12 cellular contexts compared by ENCODE assay signal in genomic region chr11:46293616-46294015, GRCh38. TPM values are rescaled to one million over a fixed set of nuclear protein-coding genes. Genes with fewer than 3 reads are reported as not detected.
DNase-seq lines count a peak whose midpoint lies in the region; ATAC-seq and TF ChIP-seq lines count a peak whose summit lies in the region.
"Had no signal": no experiment of that assay in that cellular context is flagged by ENCODE, and none has a peak within 500 bp of the region (broad histone marks: within the 10 kb centered on the region; RNA-seq: fewer than 3 reads in every experiment).

No MANE protein-coding gene starts in this region.

- WGBS in endodermal cell (ENCODE audit: insufficient coverage in 1 of 2, insufficient read length in 1 of 2), 2 experiments: 91 to 92% methylated on average over 6 to 8 of the region's 8 CpGs

- H3K27me3 Mint-ChIP-seq in endodermal cell (ENCODE audit: insufficient read depth): no peaks in the 10 kb centered on the region

- H3K27ac ChIP-seq in PC-3 (ENCODE audit: low read length) (no peak overlapping the region), endodermal cell (ENCODE audit: low read depth, low read length) (no peak overlapping the region)
- H3K27ac ChIP-seq: VCaP had no signal

- intact Hi-C loops in PC-3 (cut with micrococcal nuclease): no loop called here

- no peaks in the 10 kb centered on the region for H3K9me3 ChIP-seq in PC-3 (ENCODE audit: low read length)
- no peaks in the 10 kb centered on the region for H3K9me3 ChIP-seq in endodermal cell (ENCODE audit: control insufficient read depth, low read length)

- H3K79me2 ChIP-seq in PC-3 (ENCODE audit: low read length): no peaks in the 10 kb centered on the region

- H3K4me1 ChIP-seq in PC-3 (ENCODE audit: insufficient read depth, low read length) (peaks cover 43% of the 10 kb centered on the region), endodermal cell (ENCODE audit: control insufficient read depth, insufficient read depth, low read length) (peaks cover 35% of the 10 kb centered on the region)

- H3K4me3 ChIP-seq in PC-3 (ENCODE audit: low read length) (no peak overlapping the region), endodermal cell (ENCODE audit: low read length) (no peak overlapping the region), skeletal muscle cell (ENCODE audit: low read depth, low read length) (no peak overlapping the region)

- H3K4me3 Mint-ChIP-seq in endodermal cell: no peak overlapping the region

- CTCF ChIA-PET in PC-3 (lab: Charles Lee): no interaction called here

- no peak overlapping the region for H3K9ac ChIP-seq in PC-3 (ENCODE audit: low read length)
- H3K9ac ChIP-seq in endodermal cell (ENCODE audit: extremely low read depth, low read length, poor library complexity, severe bottlenecking): no peak overlapping the region

- no peak overlapping the region for H3K4me2 ChIP-seq in PC-3 (ENCODE audit: low read length)

- POLR2A ChIA-PET in PC-3 (lab: Charles Lee; ENCODE audit: unreplicated experiment): no interaction called here

- DNase-seq in EL (peak; percentile 94), PC-3 (peak; percentile 47), endodermal cell (no peak), skeletal muscle cell (ENCODE audit: low read depth) (peak; percentile 90), 8988T (no peak), G401 (ENCODE audit: low spot score) (no peak), DMS153 (lab: John Stamatoyannopoulos, UW) (no peak)
- DNase-seq: activated gamma-delta T cell, NCI-H1930, nucleus accumbens had no signal

- no peak overlapping the region for H2AFZ ChIP-seq in PC-3 (ENCODE audit: low read length)

- peaks cover 1% of the 10 kb centered on the region for H3F3A ChIP-seq in PC-3 (ENCODE audit: low read length, unreplicated experiment)

- no peaks in the 10 kb centered on the region for H4K20me1 ChIP-seq in PC-3 (ENCODE audit: low read length)

- H3K36me3 Mint-ChIP-seq in endodermal cell (ENCODE audit: low read depth): no peaks in the 10 kb centered on the region

- H3K9me3 Mint-ChIP-seq in endodermal cell: no peaks in the 10 kb centered on the region

- ATAC-seq in PC-3 (peak; percentile 21), esophagus mucosa (no peak)

- no peaks in the 10 kb centered on the region for H3K27me3 ChIP-seq in PC-3 (ENCODE audit: low read length)
- no peaks in the 10 kb centered on the region for H3K27me3 ChIP-seq in endodermal cell (ENCODE audit: control insufficient read depth, insufficient read depth, low read length, poor library complexity, severe bottlenecking)

- H3K27ac Mint-ChIP-seq in endodermal cell: peak overlapping the region; percentile 46

- in situ Hi-C loops in G401 (cut with HindIII; ENCODE audit: low sequenced_read_pairs): no loop called here

- H3K36me3 ChIP-seq in PC-3 (ENCODE audit: low read depth, low read length) (no peaks in the 10 kb centered on the region), endodermal cell (ENCODE audit: control insufficient read depth, insufficient read depth, low read length) (no peaks in the 10 kb centered on the region)

- no peaks in the 10 kb centered on the region for H3K9me2 ChIP-seq in PC-3 (replicated peaks; ENCODE audit: low read length)

- TF ChIP-seq CTCF in PC-3 (conservative IDR thresholded peaks at IDR 0.05; ENCODE audit: low read depth, low read length): no peak
- no peak for TF ChIP-seq CTCF in endodermal cell (conservative IDR thresholded peaks at IDR 0.05)

- no TSS peak for BruUV-seq in PC-3 (replicated peaks; lab: Mats Ljungman, UMichigan)

- H3K4me1 Mint-ChIP-seq in endodermal cell: peaks cover 39% of the 10 kb centered on the region

RNA-seq across cellular contexts. Expression of gene CREB3L1, which starts 16.2 kb away (rescaled TPM):
- total RNA-seq in PC-3 (2014; rRNA removed) (1.1 and 1.4 TPM in 2 replicates), endodermal cell (1 to 10 TPM; 8.8 to 9.9 TPM), esophagus mucosa (0.64 TPM)
- polyA plus RNA-seq in endodermal cell (2013, experiment 1 of 2): 6.6 TPM
- 7.5 TPM for polyA plus RNA-seq in endodermal cell (2013, experiment 2 of 2)
- total RNA-seq in G401 (2014; rRNA removed; shearing (Covaris generic)): 2.4 and 7.2 TPM in 2 replicates

RNA-seq across cellular contexts. Expression of gene DGKZ, which starts 53.6 kb away (rescaled TPM):
- total RNA-seq in PC-3 (2014; rRNA removed) (70.2 and 91.0 TPM in 2 replicates), endodermal cell (10 to 100 TPM; 49.6 to 57.3 TPM), esophagus mucosa (31.4 TPM)
- polyA plus RNA-seq in endodermal cell (2013, experiment 1 of 2): 40.7 TPM
- polyA plus RNA-seq in endodermal cell (2013, experiment 2 of 2): 38.7 TPM
- 66.2 and 68.4 TPM in 2 replicates for total RNA-seq in G401 (2014; rRNA removed; shearing (Covaris generic))

Comparison
In these comparisons a context has a peak if more than half of its experiments do, and no peak if none do; other contexts are left out.
1. DNase-seq: peak in EL (single experiment), PC-3 (single experiment) and skeletal muscle cell (single experiment); none in endodermal cell (single experiment), 8988T (single experiment), G401 (single experiment) and DMS153 (single experiment).